In genomic region chr7:114539575-114539974, GRCh38 we compare ENCODE assay signal across 9 cellular contexts.
DNase-seq lines count a peak whose midpoint lies in the region; ATAC-seq and TF ChIP-seq lines count a peak whose summit lies in the region.
"Had no signal": no experiment of that assay in that cellular context is flagged by ENCODE, and none has a peak within 500 bp of the region (broad histone marks: within the 10 kb centered on the region; RNA-seq: fewer than 3 reads in every experiment).

No MANE protein-coding gene starts in this region.

- H3K27ac Mint-ChIP-seq in effector memory CD8-positive, alpha-beta T cell = no peak overlapping the region
- H3K27ac Mint-ChIP-seq in T-helper 2 cell treated with Interferon-gamma antibody and Interleukin-4, amounts not matched to agents 5 μg/mL and 100 μg/mL, for 36 hours = no peak overlapping the region
- H3K27ac Mint-ChIP-seq: activated naive CD8-positive, alpha-beta T cell had no signal

- no peak overlapping the region for H3K4me3 Mint-ChIP-seq in effector memory CD8-positive, alpha-beta T cell
- no peak overlapping the region for H3K4me3 Mint-ChIP-seq in T-helper 2 cell treated with Interferon-gamma antibody and Interleukin-4, amounts not matched to agents 5 μg/mL and 100 μg/mL, for 36 hours
- H3K4me3 Mint-ChIP-seq: activated naive CD8-positive, alpha-beta T cell had no signal

- TF ChIP-seq CTCF in 22Rv1 (IDR thresholded peaks at IDR 0.05) (peak; percentile 72), OCI-LY3 (IDR thresholded peaks at IDR 0.05; ENCODE audit: low read depth, low read length) (peak; percentile 80), fibroblast of lung (conservative IDR thresholded peaks at IDR 0.05 in 1 of 2, IDR thresholded peaks at IDR 0.05 in 1 of 2; ENCODE audit: low read depth in 1 of 2, low read length in 2 of 2) (peak; percentile 60 to 75)

- H3K79me2 ChIP-seq in OCI-LY3 (ENCODE audit: low read length) = no peaks in the 10 kb centered on the region
- H3K79me2 ChIP-seq in fibroblast of lung (ENCODE audit: control insufficient read depth, insufficient read depth, low read length) = no peaks in the 10 kb centered on the region

- no peaks in the 10 kb centered on the region for H4K20me1 ChIP-seq in OCI-LY3 (ENCODE audit: insufficient read depth, low read length)
- H4K20me1 ChIP-seq in fibroblast of lung (ENCODE audit: control insufficient read depth, extremely low read depth, insufficient read depth, low read length) = no peaks in the 10 kb centered on the region

- H3K9me3 ChIP-seq in OCI-LY3 (ENCODE audit: insufficient read depth, low read length) = no peaks in the 10 kb centered on the region
- H3K9me3 ChIP-seq in fibroblast of lung (ENCODE audit: control insufficient read depth, insufficient read depth, low read depth, low read length) = no peaks in the 10 kb centered on the region

- no peaks in the 10 kb centered on the region for H3K36me3 ChIP-seq in OCI-LY3 (replicated peaks; ENCODE audit: low read depth, low read length)
- no peaks in the 10 kb centered on the region for H3K36me3 ChIP-seq in fibroblast of lung (ENCODE audit: control insufficient read depth, insufficient read depth, low read length)

- H3K27ac ChIP-seq in 22Rv1 (no peak overlapping the region), OCI-LY3 (ENCODE audit: low read length) (no peak overlapping the region), fibroblast of lung (ENCODE audit: insufficient read depth, low read length) (no peak overlapping the region)

- H2AFZ ChIP-seq in OCI-LY3 (ENCODE audit: low read depth, low read length) (no peak overlapping the region), fibroblast of lung (ENCODE audit: low read length) (no peak overlapping the region)

- no peaks in the 10 kb centered on the region for H3K4me1 Mint-ChIP-seq in effector memory CD8-positive, alpha-beta T cell (ENCODE audit: low read depth in 2 of 2)
- no peaks in the 10 kb centered on the region for H3K4me1 Mint-ChIP-seq in T-helper 2 cell treated with Interferon-gamma antibody and Interleukin-4, amounts not matched to agents 5 μg/mL and 100 μg/mL, for 36 hours (ENCODE audit: low read depth)

- H3K27me3 Mint-ChIP-seq in effector memory CD8-positive, alpha-beta T cell = no peaks in the 10 kb centered on the region
- H3K27me3 Mint-ChIP-seq in T-helper 2 cell treated with Interferon-gamma antibody and Interleukin-4, amounts not matched to agents 5 μg/mL and 100 μg/mL, for 36 hours (ENCODE audit: low read depth) = peaks cover 3% of the 10 kb centered on the region
- H3K27me3 Mint-ChIP-seq: activated naive CD8-positive, alpha-beta T cell had no signal

- H3K27me3 ChIP-seq in OCI-LY3 (ENCODE audit: low read depth, low read length) (no peaks in the 10 kb centered on the region), fibroblast of lung (ENCODE audit: control insufficient read depth, insufficient read depth, low read length) (no peaks in the 10 kb centered on the region)

- H3K4me1 ChIP-seq in OCI-LY3 (ENCODE audit: low read length) (0 out of 2 replicates have a peak, but pooled peaks cover 6% of the 10 kb centered on the region), fibroblast of lung (ENCODE audit: control insufficient read depth, extremely low read depth, insufficient read depth, low read length) (no peaks in the 10 kb centered on the region)

- DNase-seq in H4 (ENCODE audit: low spot score) (peak; percentile 25), fibroblast of lung (ENCODE audit: low read depth in 2 of 2) (peak in 1 of 2 donors; percentile 66)
- DNase-seq in stimulated activated CD4-positive, alpha-beta T cell treated with anti-CD3 and anti-CD28 coated beads, Interleukin-12 subunit alpha, Interleukin-12 subunit beta, amount 100 ng/mL, for 4 hours = no peak
- DNase-seq in effector memory CD8-positive, alpha-beta T cell = no peak
- DNase-seq in T-helper 2 cell treated with Interferon-gamma antibody and Interleukin-4, amounts not matched to agents 5 μg/mL and 100 μg/mL, for 36 hours (ENCODE audit: low spot score) = no peak

- H3K4me3 ChIP-seq in OCI-LY3 (ENCODE audit: low read length) = no peak overlapping the region
- H3K4me3 ChIP-seq in fibroblast of lung (replicated peaks in 1 of 4; ENCODE audit: control extremely low read depth in 1 of 4, insufficient read depth in 1 of 4, low read depth in 3 of 4, low read length in 4 of 4) = no peak overlapping the region

- H3K9me3 Mint-ChIP-seq in effector memory CD8-positive, alpha-beta T cell = no peaks in the 10 kb centered on the region
- no peaks in the 10 kb centered on the region for H3K9me3 Mint-ChIP-seq in T-helper 2 cell treated with Interferon-gamma antibody and Interleukin-4, amounts not matched to agents 5 μg/mL and 100 μg/mL, for 36 hours

- H3K4me2 ChIP-seq in OCI-LY3 (ENCODE audit: low read length) (no peak overlapping the region), fibroblast of lung (ENCODE audit: extremely low read depth, insufficient read depth, low read length) (no peak overlapping the region)

- ATAC-seq in GM19324 (IDR thresholded peaks at IDR 0.05; ENCODE audit: low FRiP score, unreplicated experiment) = no peak
- no peak for ATAC-seq in effector memory CD8-positive, alpha-beta T cell (replicated peaks)

- H3K9ac ChIP-seq in OCI-LY3 (ENCODE audit: low read length) (no peak overlapping the region), fibroblast of lung (ENCODE audit: insufficient read depth, low read length) (no peak overlapping the region)

- H3K36me3 Mint-ChIP-seq in effector memory CD8-positive, alpha-beta T cell (ENCODE audit: insufficient read depth) = no peaks in the 10 kb centered on the region
- no peaks in the 10 kb centered on the region for H3K36me3 Mint-ChIP-seq in T-helper 2 cell treated with Interferon-gamma antibody and Interleukin-4, amounts not matched to agents 5 μg/mL and 100 μg/mL, for 36 hours (ENCODE audit: low read depth)
- H3K36me3 Mint-ChIP-seq: activated naive CD8-positive, alpha-beta T cell had no signal
